Comparison of ENCODE assay signal across 28 cellular contexts in the genomic region with DNA sequence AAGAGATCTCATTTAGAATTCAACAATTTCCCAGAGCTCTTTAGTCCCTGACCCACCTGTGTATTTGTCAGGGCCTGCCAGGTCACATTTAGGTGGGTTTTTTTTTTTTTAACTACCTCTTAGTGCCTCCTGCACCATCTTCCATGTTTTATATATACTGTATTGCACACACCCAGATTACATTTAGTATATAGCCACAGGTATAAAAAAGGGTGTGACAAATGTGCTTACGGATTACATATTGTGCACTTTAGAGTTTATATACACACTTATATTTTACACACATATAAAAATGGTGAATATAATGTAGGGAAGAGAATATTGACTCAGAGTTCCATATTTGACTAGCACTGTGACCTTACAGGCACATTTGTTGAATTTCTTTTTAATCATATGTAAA.
"Had no signal": no experiment of that assay in that cellular context is flagged by ENCODE, and none has a peak within 500 bp of the region (broad histone marks: within the 10 kb centered on the region; RNA-seq: fewer than 3 reads in every experiment).

No MANE protein-coding gene starts in this region.

- H3K27me3 ChIP-seq: neural progenitor cell, ovary, right lobe of liver, sigmoid colon, stomach, thyroid gland, tibial nerve, upper lobe of right lung, uterus had no signal

- H3K4me3 Mint-ChIP-seq: natural killer cell; nephron; neural progenitor cell; stimulated activated effector memory CD8-positive, alpha-beta T cell treated with anti-CD3 and anti-CD28 coated beads, Interleukin-12 subunit alpha, Interleukin-12 subunit beta, amount 100 ng/mL, for 72 hours; stimulated activated naive B cell treated with anti-CD40 and anti-IgM and Interleukin-4, amounts not matched to agents 10 μg/mL and 1 μg/mL and 100 μg/mL, for 72 hours; stimulated activated naive CD8-positive, alpha-beta T cell treated with anti-CD3 and anti-CD28 coated beads, Interleukin-15, Interleukin-2, amounts not matched to agents 100 ng/mL and 50 ng/mL, for 24 hours; type B pancreatic cell had no signal

- H3K27ac Mint-ChIP-seq: neural progenitor cell; progenitor cell of endocrine pancreas; stimulated activated effector memory CD8-positive, alpha-beta T cell treated with anti-CD3 and anti-CD28 coated beads, Interleukin-12 subunit alpha, Interleukin-12 subunit beta, amount 100 ng/mL, for 72 hours; stimulated activated naive B cell treated with anti-CD40 and anti-IgM and Interleukin-4, amounts not matched to agents 10 μg/mL and 1 μg/mL and 100 μg/mL, for 72 hours; stimulated activated naive CD8-positive, alpha-beta T cell treated with anti-CD3 and anti-CD28 coated beads, Interleukin-15, Interleukin-2, amounts not matched to agents 100 ng/mL and 50 ng/mL, for 24 hours; type B pancreatic cell had no signal

- H3K36me3 ChIP-seq: neural progenitor cell, ovary, right lobe of liver, sigmoid colon, stomach, thoracic aorta, thyroid gland, tibial nerve, upper lobe of right lung, uterus had no signal

- ATAC-seq: natural killer cell; psoas muscle; right cardiac atrium; right lobe of liver; stimulated activated effector memory CD8-positive, alpha-beta T cell treated with anti-CD3 and anti-CD28 coated beads, Interleukin-12 subunit alpha, Interleukin-12 subunit beta, amount 100 ng/mL, for 72 hours; stimulated activated naive B cell treated with anti-CD40 and anti-IgM and Interleukin-4, amounts not matched to agents 10 μg/mL and 1 μg/mL and 100 μg/mL, for 72 hours; upper lobe of right lung had no signal

- H3K4me1 Mint-ChIP-seq: stimulated activated effector memory CD8-positive, alpha-beta T cell treated with anti-CD3 and anti-CD28 coated beads, Interleukin-12 subunit alpha, Interleukin-12 subunit beta, amount 100 ng/mL, for 72 hours had no signal

- H3K27ac ChIP-seq: neural progenitor cell, ovary, parathyroid adenoma, psoas muscle, right lobe of liver, sigmoid colon, stomach, thoracic aorta, thyroid gland, tibial nerve, upper lobe of right lung, uterus had no signal

- H3K9me3 Mint-ChIP-seq: natural killer cell; nephron; neural progenitor cell; stimulated activated effector memory CD8-positive, alpha-beta T cell treated with anti-CD3 and anti-CD28 coated beads, Interleukin-12 subunit alpha, Interleukin-12 subunit beta, amount 100 ng/mL, for 72 hours; stimulated activated naive B cell treated with anti-CD40 and anti-IgM and Interleukin-4, amounts not matched to agents 10 μg/mL and 1 μg/mL and 100 μg/mL, for 72 hours; stimulated activated naive CD8-positive, alpha-beta T cell treated with anti-CD3 and anti-CD28 coated beads, Interleukin-15, Interleukin-2, amounts not matched to agents 100 ng/mL and 50 ng/mL, for 24 hours; type B pancreatic cell had no signal

- DNase-seq: natural killer cell; occipital lobe; ovary; posterior cingulate gyrus; psoas muscle; right cardiac atrium; right lobe of liver; sigmoid colon; small intestine; stimulated activated CD4-positive, alpha-beta T cell treated with anti-CD3 and anti-CD28 coated beads, Interleukin-15, amount 100 ng/mL, for 24 hours; stimulated activated CD4-positive, alpha-beta T cell treated with anti-CD3 and anti-CD28 coated beads, Interleukin-2, amount 100 ng/mL, for 24 hours; stimulated activated CD4-positive, alpha-beta T cell treated with anti-CD3 and anti-CD28 coated beads, Interleukin-2, amount 100 ng/mL, for 48 hours; stimulated activated CD4-positive, alpha-beta T cell treated with anti-CD3 and anti-CD28 coated beads, Interleukin-4, amount 100 ng/mL, for 24 hours; stimulated activated naive B cell treated with anti-CD40 and anti-IgM and Interleukin-4, amounts not matched to agents 10 μg/mL and 1 μg/mL and 100 μg/mL, for 72 hours; stimulated activated naive CD4-positive, alpha-beta T cell treated with Interleukin-2 at 50 U/mL for 16 hours; stomach; thyroid gland; upper lobe of right lung; uterus had no signal

- H3K4me3 ChIP-seq: neural progenitor cell, ovary, psoas muscle, right lobe of liver, sigmoid colon, stomach, thoracic aorta, thyroid gland, tibial nerve, upper lobe of right lung, uterus had no signal

- H3K27me3 Mint-ChIP-seq: progenitor cell of endocrine pancreas; stimulated activated naive B cell treated with anti-CD40 and anti-IgM and Interleukin-4, amounts not matched to agents 10 μg/mL and 1 μg/mL and 100 μg/mL, for 72 hours; stimulated activated naive CD8-positive, alpha-beta T cell treated with anti-CD3 and anti-CD28 coated beads, Interleukin-15, Interleukin-2, amounts not matched to agents 100 ng/mL and 50 ng/mL, for 24 hours; type B pancreatic cell had no signal

- H3K9me3 ChIP-seq: ovary, psoas muscle, right lobe of liver, sigmoid colon, stomach, thoracic aorta, thyroid gland, tibial nerve, upper lobe of right lung, uterus had no signal

- H3K36me3 Mint-ChIP-seq: natural killer cell; neural progenitor cell; stimulated activated effector memory CD8-positive, alpha-beta T cell treated with anti-CD3 and anti-CD28 coated beads, Interleukin-12 subunit alpha, Interleukin-12 subunit beta, amount 100 ng/mL, for 72 hours; stimulated activated naive B cell treated with anti-CD40 and anti-IgM and Interleukin-4, amounts not matched to agents 10 μg/mL and 1 μg/mL and 100 μg/mL, for 72 hours; type B pancreatic cell had no signal

- H3K9ac ChIP-seq: neural progenitor cell, parathyroid adenoma had no signal

- H3K4me1 ChIP-seq: parathyroid adenoma, psoas muscle, right lobe of liver, sigmoid colon, uterus had no signal
